ENCODE assay signal across 30 cellular contexts in the genomic region with DNA sequence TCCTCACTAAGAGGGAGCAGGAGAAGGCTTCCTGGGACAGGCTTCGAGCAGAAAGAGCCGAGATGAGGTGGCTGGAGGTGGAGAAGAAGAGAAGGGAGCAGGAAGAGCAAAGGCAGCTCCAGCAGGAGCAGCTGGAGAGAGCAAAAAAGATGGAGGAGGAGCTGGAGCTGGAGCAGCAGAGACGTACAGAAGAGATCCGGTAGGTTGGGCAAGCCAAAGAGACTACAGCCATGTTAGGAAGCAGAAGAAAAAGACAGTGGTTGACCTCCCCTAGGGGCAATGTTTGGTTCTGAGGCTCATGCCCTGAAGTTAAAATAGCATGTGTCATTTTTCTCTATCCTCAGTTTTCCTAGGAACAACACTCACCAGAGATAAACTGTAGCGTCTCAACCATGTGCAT.
"Had no signal": no experiment of that assay in that cellular context is flagged by ENCODE, and none has a peak within 500 bp of the region (broad histone marks: within the 10 kb centered on the region; RNA-seq: fewer than 3 reads in every experiment).

No MANE protein-coding gene starts in this region.

- H3K36me3 ChIP-seq: brain microvascular endothelial cell, esophagus squamous epithelium, WERI-Rb-1 had no signal

- H3K4me3 ChIP-seq: esophagus squamous epithelium had no signal

- H3K4me1 ChIP-seq: esophagus squamous epithelium had no signal

- H3K36me3 Mint-ChIP-seq: activated CD4-positive, alpha-beta memory T cell treated with anti-CD3 and anti-CD28 coated beads for 36 hours; activated naive CD8-positive, alpha-beta T cell had no signal

- H3K9me3 Mint-ChIP-seq: activated B cell treated with CpG ODN at 0.5 μM for 24 hours; activated CD4-positive, alpha-beta memory T cell treated with anti-CD3 and anti-CD28 coated beads for 36 hours; activated T-cell treated with anti-CD3 and anti-CD28 coated beads, Interleukin-2, amount 50 U/mL, for 4 hours; activated T-helper 17 cell treated with anti-CD3 and anti-CD28 coated beads, Interleukin-2, amount 50 U/mL, for 72 hours; central memory CD8-positive, alpha-beta T cell; T-helper 2 cell treated with Interferon-gamma antibody and Interleukin-4, amounts not matched to agents 5 μg/mL and 100 μg/mL, for 36 hours had no signal

- H3K27ac ChIP-seq: brain microvascular endothelial cell, esophagus squamous epithelium, WERI-Rb-1 had no signal

- H3K9me3 ChIP-seq: esophagus squamous epithelium had no signal

- H3K27ac Mint-ChIP-seq: activated B cell treated with CpG ODN at 0.5 μM for 24 hours; activated CD4-positive, alpha-beta memory T cell treated with anti-CD3 and anti-CD28 coated beads for 36 hours; activated naive CD8-positive, alpha-beta T cell; activated T-helper 17 cell treated with anti-CD3 and anti-CD28 coated beads, Interleukin-2, amount 50 U/mL, for 72 hours; T-helper 17 cell; T-helper 2 cell treated with Interferon-gamma antibody and Interleukin-4, amounts not matched to agents 5 μg/mL and 100 μg/mL, for 36 hours had no signal

- DNase-seq: activated B cell treated with CpG ODN at 0.5 μM for 24 hours; activated CD4-positive, alpha-beta memory T cell treated with anti-CD3 and anti-CD28 coated beads for 36 hours; activated CD4-positive, alpha-beta T cell treated with anti-CD3 and anti-CD28 coated beads for 48 hours; activated CD8-positive, alpha-beta memory T cell treated with anti-CD3 and anti-CD28 coated beads for 24 hours; activated effector memory CD4-positive, alpha-beta T cell treated with Interleukin-2 at 50 U/mL for 16 hours; activated gamma-delta T cell treated with Interleukin-2 at 50 U/mL for 16 hours; activated naive CD4-positive, alpha-beta T cell treated with anti-CD3 and anti-CD28 coated beads, Interleukin-2, amount 50 U/mL, for 16 hours; activated naive CD4-positive, alpha-beta T cell treated with Interleukin-2 at 50 U/mL for 16 hours; activated T-cell treated with anti-CD3 and anti-CD28 coated beads, Interleukin-2, amount 50 U/mL, for 4 hours; amniotic stem cell; anterior cingulate cortex; brain microvascular endothelial cell; cortex of kidney; dermis blood vessel endothelial cell; effector CD4-positive, alpha-beta T cell; esophagus squamous epithelium; foreskin fibroblast; head of caudate nucleus; T-helper 1 cell; T-helper 17 cell; T1000; WERI-Rb-1 had no signal

- H3K27me3 ChIP-seq: brain microvascular endothelial cell, esophagus squamous epithelium had no signal

- H3K4me3 Mint-ChIP-seq: activated B cell treated with CpG ODN at 0.5 μM for 24 hours; activated CD4-positive, alpha-beta memory T cell treated with anti-CD3 and anti-CD28 coated beads for 36 hours; activated naive CD8-positive, alpha-beta T cell; activated T-cell treated with anti-CD3 and anti-CD28 coated beads, Interleukin-2, amount 50 U/mL, for 4 hours; activated T-helper 17 cell treated with anti-CD3 and anti-CD28 coated beads, Interleukin-2, amount 50 U/mL, for 72 hours; central memory CD8-positive, alpha-beta T cell; T-helper 17 cell; T-helper 2 cell treated with Interferon-gamma antibody and Interleukin-4, amounts not matched to agents 5 μg/mL and 100 μg/mL, for 36 hours had no signal

- ATAC-seq: activated CD4-positive, CD25-positive, alpha-beta regulatory T cell treated with anti-CD3 and anti-CD28 coated beads, Interleukin-2, amount 50 U/mL, for 24 hours; activated T-cell treated with anti-CD3 and anti-CD28 coated beads, Interleukin-2, amount 50 U/mL, for 4 hours; activated T-helper 17 cell treated with anti-CD3 and anti-CD28 coated beads, Interleukin-2, amount 50 U/mL, for 72 hours; T-helper 17 cell had no signal

- H3K4me1 Mint-ChIP-seq: activated B cell treated with CpG ODN at 0.5 μM for 24 hours; activated T-helper 17 cell treated with anti-CD3 and anti-CD28 coated beads, Interleukin-2, amount 50 U/mL, for 72 hours; central memory CD8-positive, alpha-beta T cell had no signal

- FAIRE-seq: astrocyte, colon, frontal cortex had no signal
